26 cellular contexts compared by ENCODE assay signal in genomic region chrX:23012162-23012561, GRCh38. TPM values are rescaled to one million over a fixed set of nuclear protein-coding genes. Genes with fewer than 3 reads are reported as not detected.
DNase-seq lines count a peak whose midpoint lies in the region; ATAC-seq and TF ChIP-seq lines count a peak whose summit lies in the region.
"Had no signal": no experiment of that assay in that cellular context is flagged by ENCODE, and none has a peak within 500 bp of the region (broad histone marks: within the 10 kb centered on the region; RNA-seq: fewer than 3 reads in every experiment).

No MANE protein-coding gene starts in this region.

- 59 to 64% methylated on average over 2 of the region's 2 CpGs for WGBS in lower leg skin, 2 donors

- no peak for TF ChIP-seq POLR2A in lower leg skin (IDR thresholded peaks at IDR 0.05)

- no peak overlapping the region for H3K4me3 ChIP-seq in lower leg skin (ENCODE audit: low read depth, poor library complexity, severe bottlenecking)
- H3K4me3 ChIP-seq: body of pancreas, GM23248, lower lobe of right lung, MG63, transverse colon had no signal

- H3K36me3 Mint-ChIP-seq in CD4-positive, alpha-beta T cell (ENCODE audit: low read depth): no peaks in the 10 kb centered on the region

- no peaks in the 10 kb centered on the region for H3K27me3 ChIP-seq in CD4-positive, alpha-beta T cell (ENCODE audit: control insufficient read depth, insufficient read depth, low read length)
- H3K27me3 ChIP-seq: body of pancreas, MG63, neutrophil, transverse colon had no signal

- peaks cover 12% of the 10 kb centered on the region for H3K4me1 Mint-ChIP-seq in CD4-positive, alpha-beta T cell (ENCODE audit: low read depth)

- ATAC-seq in CD4-positive, alpha-beta T cell (ENCODE audit: poor library complexity): peak; percentile 46
- ATAC-seq in GM18867 (IDR thresholded peaks at IDR 0.05; ENCODE audit: unreplicated experiment): no peak
- ATAC-seq in HG03025 (IDR thresholded peaks at IDR 0.05; ENCODE audit: low FRiP score, unreplicated experiment): no peak
- ATAC-seq: activated naive CD8-positive, alpha-beta T cell treated with anti-CD3 and anti-CD28 coated beads, Interleukin-2, amount 50 U/mL, for 24 hours; body of pancreas; HepG2; lower lobe of right lung had no signal

- no peak for TF ChIP-seq CTCF in CD4-positive, alpha-beta T cell (IDR thresholded peaks at IDR 0.05)
- TF ChIP-seq CTCF in lower leg skin (IDR thresholded peaks at IDR 0.05): no peak

- no peaks in the 10 kb centered on the region for H3K27me3 Mint-ChIP-seq in CD4-positive, alpha-beta T cell
- H3K27me3 Mint-ChIP-seq: activated CD4-positive, alpha-beta T cell treated with anti-CD3 and anti-CD28 coated beads, Interleukin-2, amount 10 ng/mL, durations not matched to agents 7 days and 5 days; activated naive CD8-positive, alpha-beta T cell treated with anti-CD3 and anti-CD28 coated beads, Interleukin-2, amount 50 U/mL, for 24 hours had no signal

- H3K27ac ChIP-seq in CD4-positive, alpha-beta T cell (ENCODE audit: low read depth, low read length): no peak overlapping the region
- H3K27ac ChIP-seq: body of pancreas, GM23248, lower lobe of right lung, neutrophil, transverse colon had no signal

- H3K9me3 Mint-ChIP-seq in CD4-positive, alpha-beta T cell: no peaks in the 10 kb centered on the region
- H3K9me3 Mint-ChIP-seq: activated CD4-positive, alpha-beta T cell treated with anti-CD3 and anti-CD28 coated beads, Interleukin-2, amount 10 ng/mL, durations not matched to agents 7 days and 5 days; activated naive CD8-positive, alpha-beta T cell treated with anti-CD3 and anti-CD28 coated beads, Interleukin-2, amount 50 U/mL, for 24 hours; activated T-helper 2 cell treated with anti-CD3 and anti-CD28 coated beads, Interferon-gamma antibody, Interleukin-2, Interleukin-4, amounts not matched to agents 10 μg/mL and 5 μg/mL and 100 μg/mL, durations not matched to agents 14 hours and 24 hours and 36 hours had no signal

- intact Hi-C loops in CD4-positive, alpha-beta T cell (cut with DNase I, micrococcal nuclease): no loop called here
- intact Hi-C loops in lower leg skin (cut with DNase I; ENCODE audit: low total_unique reads): no loop called here

- H3K4me3 Mint-ChIP-seq in CD4-positive, alpha-beta T cell: no peak overlapping the region
- H3K4me3 Mint-ChIP-seq: activated CD4-positive, alpha-beta T cell treated with anti-CD3 and anti-CD28 coated beads, Interleukin-2, amount 10 ng/mL, durations not matched to agents 7 days and 5 days; activated naive CD8-positive, alpha-beta T cell treated with anti-CD3 and anti-CD28 coated beads, Interleukin-2, amount 50 U/mL, for 24 hours had no signal

- POLR2A ChIA-PET in CD4-positive, alpha-beta T cell (lab: Charles Lee): no interaction called here

- no peaks in the 10 kb centered on the region for H3K9me3 ChIP-seq in CD4-positive, alpha-beta T cell (ENCODE audit: control insufficient read depth, low read length)
- H3K9me3 ChIP-seq: body of pancreas, lower lobe of right lung, MG63, neutrophil, transverse colon had no signal

- in situ Hi-C loops in KBM-7 (cut with MboI; ENCODE audit: low pct_unique_long_range_greater_than_20kb, low sequenced_read_pairs): no loop called here

- DNase-seq in CD4-positive, alpha-beta T cell: no peak
- peak; percentile 26 for DNase-seq in KBM-7
- peak; percentile 35 for DNase-seq in UCSD-AML1 (lab: John Stamatoyannopoulos, UW; ENCODE audit: unreplicated experiment)
- DNase-seq in lung microvascular endothelial cell (ENCODE audit: low read depth in 2 of 2): peak; percentile 1
- no peak for DNase-seq in lower leg skin (ENCODE audit: low spot score in 2 of 2)
- DNase-seq in NCI-H2227 treated with DMSO at 0.1 percent for 48 hours (lab: John Stamatoyannopoulos, UW): no peak
- DNase-seq: activated CD4-positive, alpha-beta T cell treated with anti-CD3 and anti-CD28 coated beads, Interleukin-2, amount 10 ng/mL, durations not matched to agents 7 days and 5 days; activated naive CD8-positive, alpha-beta T cell treated with anti-CD3 and anti-CD28 coated beads, Interleukin-2, amount 50 U/mL, for 24 hours; body of pancreas; DMS53; effector CD8-positive, alpha-beta T cell; foreskin melanocyte; GM23248; hypothalamus; lower lobe of right lung; MG63; NCI-H1694; stimulated activated CD4-positive, alpha-beta T cell treated with anti-CD3 and anti-CD28 coated beads, Interleukin-4, amount 100 ng/mL, for 24 hours; stimulated activated naive CD4-positive, alpha-beta T cell treated with Interleukin-2 at 50 U/mL for 16 hours; transverse colon had no signal

- CTCF ChIA-PET in CD4-positive, alpha-beta T cell (lab: Charles Lee): no interaction called here

- peak overlapping the region; percentile 47 for H3K27ac Mint-ChIP-seq in CD4-positive, alpha-beta T cell
- H3K27ac Mint-ChIP-seq: activated CD4-positive, alpha-beta T cell treated with anti-CD3 and anti-CD28 coated beads, Interleukin-2, amount 10 ng/mL, durations not matched to agents 7 days and 5 days; activated naive CD8-positive, alpha-beta T cell treated with anti-CD3 and anti-CD28 coated beads, Interleukin-2, amount 50 U/mL, for 24 hours; activated T-helper 2 cell treated with anti-CD3 and anti-CD28 coated beads, Interferon-gamma antibody, Interleukin-2, Interleukin-4, amounts not matched to agents 10 μg/mL and 5 μg/mL and 100 μg/mL, durations not matched to agents 14 hours and 24 hours and 36 hours had no signal

RNA-seq across cellular contexts. Expression of gene DDX53, which starts 12.4 kb away (rescaled TPM):
- not detected for total RNA-seq in CD4-positive, alpha-beta T cell
- not detected in 2 replicates for total RNA-seq in lung microvascular endothelial cell
- not detected for total RNA-seq in lower leg skin
- total RNA-seq: activated CD4-positive, alpha-beta T cell treated with anti-CD3 and anti-CD28 coated beads, Interleukin-2, amount 10 ng/mL, durations not matched to agents 7 days and 5 days; activated T-helper 2 cell treated with anti-CD3 and anti-CD28 coated beads, Interferon-gamma antibody, Interleukin-2, Interleukin-4, amounts not matched to agents 10 μg/mL and 5 μg/mL and 100 μg/mL, durations not matched to agents 14 hours and 24 hours and 36 hours; body of pancreas; GM23248; HepG2; lower lobe of right lung; pulmonary artery endothelial cell; transverse colon had no signal

Comparison
In these comparisons a context has a peak if more than half of its experiments do, and no peak if none do; other contexts are left out.
1. DNase-seq: peak in KBM-7 (single experiment), UCSD-AML1 (single experiment) and lung microvascular endothelial cell (2 of 2); none in CD4-positive, alpha-beta T cell (0 of 10), lower leg skin (0 of 2) and NCI-H2227 treated with DMSO at 0.1 percent for 48 hours (single experiment).